10 cellular contexts compared by ENCODE assay signal in genomic region chr1:89725016-89725380, GRCh38.
DNase-seq lines count a peak whose midpoint lies in the region; ATAC-seq and TF ChIP-seq lines count a peak whose summit lies in the region.
"Had no signal": no experiment of that assay in that cellular context is flagged by ENCODE, and none has a peak within 500 bp of the region (broad histone marks: within the 10 kb centered on the region; RNA-seq: fewer than 3 reads in every experiment).

No MANE protein-coding gene starts in this region.

- peak; percentile 58 to 65 for ATAC-seq in activated CD4-positive, CD25-positive, alpha-beta regulatory T cell treated with anti-CD3 and anti-CD28 coated beads, Interleukin-2, amount 50 U/mL, for 24 hours
- ATAC-seq in SK-N-SH treated with all-trans-retinoic acid at 6 μM for 48 hours (peak; percentile 44), GM18511 (IDR thresholded peaks at IDR 0.05; ENCODE audit: unreplicated experiment) (no peak), HG02970 (IDR thresholded peaks at IDR 0.05; ENCODE audit: low FRiP score, unreplicated experiment) (no peak)
- ATAC-seq: left colon had no signal

- H3K4me3 ChIP-seq in skeletal muscle cell (ENCODE audit: low read depth, low read length) = no peak overlapping the region

- no peak for DNase-seq in activated CD4-positive, CD25-positive, alpha-beta regulatory T cell (lab: John Stamatoyannopoulos, UW)
- DNase-seq in fibroblast of peridontal ligament (ENCODE audit: extremely low read depth) = peak; percentile 98
- peak; percentile 92 for DNase-seq in skeletal muscle cell (ENCODE audit: low read depth)
- DNase-seq in NCI-H2107 (lab: John Stamatoyannopoulos, UW) = no peak
- DNase-seq: NCI-H1092 treated with DMSO at 0.1 percent for 48 hours had no signal

TF ChIP-seq in SK-N-SH treated with all-trans-retinoic acid at 6 μM for 48 hours, 23 proteins besides CTCF, POLR2A, EP300 and RAD21:
- TF ChIP-seq CSDC2 (CRISPR knock-in tag; IDR thresholded peaks at IDR 0.05) (no peak), ESRRG (CRISPR knock-in tag; IDR thresholded peaks at IDR 0.05) (no peak), POU6F1 (CRISPR knock-in tag; IDR thresholded peaks at IDR 0.05; ENCODE audit: borderline replicate concordance, low read depth) (no peak), CREB5 (CRISPR knock-in tag; IDR thresholded peaks at IDR 0.05; ENCODE audit: low read depth) (no peak), RARB (CRISPR knock-in tag; IDR thresholded peaks at IDR 0.05) (no peak), ISL1 (CRISPR knock-in tag; IDR thresholded peaks at IDR 0.05) (no peak), TSHZ2 (CRISPR knock-in tag; IDR thresholded peaks at IDR 0.05) (no peak), ZNF565 (CRISPR knock-in tag; conservative IDR thresholded peaks at IDR 0.05; ENCODE audit: low read depth) (no peak), ARNTL (CRISPR knock-in tag; IDR thresholded peaks at IDR 0.05; ENCODE audit: borderline replicate concordance, low read depth) (no peak), CSRNP3 (CRISPR knock-in tag; IDR thresholded peaks at IDR 0.05) (no peak), PPARA (CRISPR knock-in tag; IDR thresholded peaks at IDR 0.05; ENCODE audit: borderline replicate concordance) (no peak), ZNF8 (CRISPR knock-in tag; IDR thresholded peaks at IDR 0.05) (no peak)

Comparison
In these comparisons a context has a peak if more than half of its experiments do, and no peak if none do; other contexts are left out.
1. ATAC-seq: peak in activated CD4-positive, CD25-positive, alpha-beta regulatory T cell treated with anti-CD3 and anti-CD28 coated beads, Interleukin-2, amount 50 U/mL, for 24 hours (2 of 2) and SK-N-SH treated with all-trans-retinoic acid at 6 μM for 48 hours (single experiment); none in GM18511 (single experiment) and HG02970 (single experiment).
2. DNase-seq: peak in fibroblast of peridontal ligament (single experiment) and skeletal muscle cell (single experiment); none in activated CD4-positive, CD25-positive, alpha-beta regulatory T cell (0 of 4) and NCI-H2107 (single experiment).